In genomic region chr6:57535994-57536393, GRCh38 we compare ENCODE assay signal across 8 cellular contexts.
DNase-seq lines count a peak whose midpoint lies in the region; ATAC-seq, FAIRE-seq and TF ChIP-seq lines count a peak whose summit lies in the region.
"Not testable (repeated sequence)": the region's sequence is repeated elsewhere in the genome, so short reads cannot be mapped to it uniquely, and the experiment has no call there.

No MANE protein-coding gene starts in this region.

- not testable (repeated sequence) for H3K27ac Mint-ChIP-seq in osteocyte (ENCODE audit: unreplicated experiment)

- not testable (repeated sequence) for H3K4me1 ChIP-seq in adipocyte (ENCODE audit: control insufficient read depth, insufficient read depth, low read length)

- H3K4me1 Mint-ChIP-seq in osteocyte (ENCODE audit: unreplicated experiment), result not testable (repeated sequence)

- not testable (repeated sequence) for H3K9ac ChIP-seq in adipocyte (ENCODE audit: low read length)

- H3K36me3 ChIP-seq in adipocyte (ENCODE audit: control insufficient read depth, insufficient read depth, low read length, severe bottlenecking), result not testable (repeated sequence)

- H3K4me3 Mint-ChIP-seq in osteocyte (ENCODE audit: unreplicated experiment), result not testable (repeated sequence)

- H3K9me3 Mint-ChIP-seq in osteocyte (ENCODE audit: unreplicated experiment), result not testable (repeated sequence)

- not testable (repeated sequence) for H3K9me3 ChIP-seq in adipocyte (ENCODE audit: control insufficient read depth, low read length)

- TF ChIP-seq POLR2A in H54 (IDR thresholded peaks at IDR 0.05; ENCODE audit: low read depth, low read length), result not testable (repeated sequence)

- H3K27me3 ChIP-seq in adipocyte (replicated peaks; ENCODE audit: control insufficient read depth, insufficient read depth, low read length), result not testable (repeated sequence)

- FAIRE-seq in H54 (lab: Jason Lieb, UNC), result peak; percentile 94

- peak; percentile 11 for DNase-seq in COLO829 (ENCODE audit: low spot score)
- not testable (repeated sequence) for DNase-seq in H54 (ENCODE audit: insufficient read length, low spot score); osteocyte (ENCODE audit: extremely low spot score, unreplicated experiment)
- peak; percentile 47 for DNase-seq in NCI-H82 treated with DMSO at 0.1 percent for 48 hours (lab: John Stamatoyannopoulos, UW; ENCODE audit: unreplicated experiment)
- DNase-seq in adipocyte (ENCODE audit: low read depth), result peak; percentile 75
- DNase-seq in glomerular endothelial cell (ENCODE audit: extremely low read depth, low read depth, low spot score), result peak; percentile 4

- H3K4me3 ChIP-seq in adipocyte (ENCODE audit: low read length), result not testable (repeated sequence)

- ATAC-seq in GM18520 (IDR thresholded peaks at IDR 0.05; ENCODE audit: unreplicated experiment) (peak; percentile 47), HG03565 (IDR thresholded peaks at IDR 0.05; ENCODE audit: unreplicated experiment) (peak; percentile 80)

- peak; percentile 65 for TF ChIP-seq CTCF in osteocyte (IDR thresholded peaks at IDR 0.05)

- H3K36me3 Mint-ChIP-seq in osteocyte (ENCODE audit: unreplicated experiment), result not testable (repeated sequence)

- not testable (repeated sequence) for H3K27me3 Mint-ChIP-seq in osteocyte (ENCODE audit: unreplicated experiment)
